Comparison of ENCODE assay signal across 22 cellular contexts in genomic region chr11:61779666-61780525, GRCh38. TPM values are rescaled to one million over a fixed set of nuclear protein-coding genes. Genes with fewer than 3 reads are reported as not detected.
DNase-seq lines count a peak whose midpoint lies in the region; ATAC-seq, FAIRE-seq and TF ChIP-seq lines count a peak whose summit lies in the region.
"Had no signal": no experiment of that assay in that cellular context is flagged by ENCODE, and none has a peak within 500 bp of the region (broad histone marks: within the 10 kb centered on the region; RNA-seq: fewer than 3 reads in every experiment).

No MANE protein-coding gene starts in this region.

- H3K27ac ChIP-seq in HepG2 (ENCODE audit: extremely low read length, insufficient read depth, low read length) (no peak overlapping the region), right lobe of liver (no peak overlapping the region), substantia nigra (ENCODE audit: low read depth, low read length, poor library complexity, severe bottlenecking) (peak overlapping the region; percentile 6)
- H3K27ac ChIP-seq: SJSA1 had no signal

- CTCF ChIA-PET in HepG2 (lab: Yijun Ruan, JAX; ENCODE audit: low intra/inter-chr PET ratio, low total read pairs), result no interaction called here

- TF ChIP-seq RAD21 in HepG2 (CRISPR knock-in tag; IDR thresholded peaks at IDR 0.05), result no peak

- H3K4me3 ChIP-seq in HepG2 (replicated peaks in 1 of 3; ENCODE audit: insufficient read depth in 1 of 3, low read depth in 2 of 3, low read length in 3 of 3), result no peak overlapping the region
- H3K4me3 ChIP-seq in right lobe of liver, result no peak overlapping the region
- H3K4me3 ChIP-seq: HAP-1, MG63, SJSA1 had no signal

- H3K27me3 ChIP-seq in HepG2 (ENCODE audit: control insufficient read depth in 1 of 2, insufficient read depth in 2 of 2, low read length in 2 of 2) (no peaks in the 10 kb centered on the region), right lobe of liver (no peaks in the 10 kb centered on the region)
- H3K27me3 ChIP-seq: MG63, SJSA1 had no signal

- no peaks in the 10 kb centered on the region for H3K36me3 Mint-ChIP-seq in neural crest cell (ENCODE audit: low read depth)

- H3K4me1 ChIP-seq in HepG2 (ENCODE audit: insufficient read depth, low read length) (no peaks in the 10 kb centered on the region), right lobe of liver (no peaks in the 10 kb centered on the region)
- H3K4me1 ChIP-seq: HAP-1 had no signal

- H3K27ac Mint-ChIP-seq in neural crest cell (ENCODE audit: unreplicated experiment), result peak overlapping the region; percentile 83
- H3K27ac Mint-ChIP-seq: CD4-positive, alpha-beta T cell had no signal

- H3K9me3 ChIP-seq in HepG2 (ENCODE audit: low read length) (no peaks in the 10 kb centered on the region), right lobe of liver (no peaks in the 10 kb centered on the region)
- H3K9me3 ChIP-seq: HAP-1, MG63, SJSA1 had no signal

- H2AFZ ChIP-seq in HepG2 (ENCODE audit: low read length), result no peak overlapping the region

- H3K9me3 Mint-ChIP-seq in neural crest cell, result no peaks in the 10 kb centered on the region
- H3K9me3 Mint-ChIP-seq: CD4-positive, alpha-beta T cell had no signal

- no peak for DNase-seq in HepG2 (ENCODE audit: low spot score)
- DNase-seq in right lobe of liver, result no peak
- peak; percentile 30 for DNase-seq in HuH-7.5 (ENCODE audit: low spot score)
- no peak for DNase-seq in neural crest cell (ENCODE audit: low read depth, low spot score)
- DNase-seq in substantia nigra (lab: John Stamatoyannopoulos, UW), result no peak
- no peak for DNase-seq in NCI-H187 (lab: John Stamatoyannopoulos, UW)
- DNase-seq: CD4-positive, alpha-beta T cell; COR-L47; DMS79; MG63; NCI-H1417; NCI-H1694 treated with DMSO at 0.1 percent for 48 hours; NCI-H2107; NCI-H446 treated with DMSO at 0.1 percent for 48 hours; NCI-H526 treated with DMSO at 0.1 percent for 48 hours; OCI-M1 had no signal

- TF ChIP-seq POLR2A in HepG2 (IDR thresholded peaks at IDR 0.05; ENCODE audit: insufficient read depth in 1 of 2, low read depth in 2 of 2, low read length in 2 of 2), result no peak
- TF ChIP-seq POLR2A in right lobe of liver (IDR thresholded peaks at IDR 0.05), result no peak

- no TSS peak for BruUV-seq in HepG2 (replicated peaks; lab: Mats Ljungman, UMichigan)

- H3K36me3 ChIP-seq in HepG2 (replicated peaks in 1 of 2; ENCODE audit: control insufficient read depth in 1 of 2, insufficient read depth in 2 of 2, low read length in 2 of 2) (peaks cover 36 to 71% of the 10 kb centered on the region in 2 experiments; a peak in 4 of 5 replicates), right lobe of liver (peaks cover 0 to 3% (median 0%) of the 10 kb centered on the region in 4 donors)
- H3K36me3 ChIP-seq: HAP-1, MG63 had no signal

- ATAC-seq in HepG2 (no peak), right lobe of liver (no peak), GM19452 (IDR thresholded peaks at IDR 0.05; ENCODE audit: unreplicated experiment) (no peak), HG02623 (IDR thresholded peaks at IDR 0.05; ENCODE audit: unreplicated experiment) (no peak)

- no peak overlapping the region for H3K4me3 Mint-ChIP-seq in neural crest cell
- H3K4me3 Mint-ChIP-seq: CD4-positive, alpha-beta T cell had no signal

- intact Hi-C loops in HepG2 (cut with micrococcal nuclease; ENCODE audit: unreplicated experiment), result no loop called here
- intact Hi-C loops in right lobe of liver (cut with DNase I), result loop anchor here (5.0 kb wide), 1 partner anchor 33 kb away; no protein-coding TSS in a partner anchor

- H4K20me1 ChIP-seq in HepG2 (ENCODE audit: insufficient read depth, low read length), result no peaks in the 10 kb centered on the region

- POLR2A ChIA-PET in HepG2 (lab: Yijun Ruan, JAX), result interaction anchor here (0.6 to 1.2 kb wide), 2 partner anchors 8 to 12 kb away, joined by 3 to 4 read pairs; no protein-coding TSS in a partner anchor

- no peaks in the 10 kb centered on the region for H3K27me3 Mint-ChIP-seq in neural crest cell (ENCODE audit: low read depth)
- H3K27me3 Mint-ChIP-seq: CD4-positive, alpha-beta T cell had no signal

- TF ChIP-seq CTCF in HepG2 (CRISPR knock-in tag; IDR thresholded peaks at IDR 0.05) (no peak), right lobe of liver (IDR thresholded peaks at IDR 0.05) (no peak), neural crest cell (conservative IDR thresholded peaks at IDR 0.05) (no peak)

- no peaks in the 10 kb centered on the region for H3K4me1 Mint-ChIP-seq in neural crest cell

- no peak overlapping the region for H3K9ac ChIP-seq in HepG2 (ENCODE audit: insufficient read depth, low read depth, low read length)

- FAIRE-seq in HepG2 (lab: Jason Lieb, UNC), result no peak
- FAIRE-seq: HTR-8/SVneo, RCC 7860 had no signal

- TF ChIP-seq EP300 in HepG2 (IDR thresholded peaks at IDR 0.05; ENCODE audit: low read depth in 2 of 2, low read length in 2 of 2), result no peak
- no peak for TF ChIP-seq EP300 in HepG2 (CRISPR knock-in tag; IDR thresholded peaks at IDR 0.05; ENCODE audit: borderline replicate concordance)

- no peak overlapping the region for H3K4me2 ChIP-seq in HepG2 (ENCODE audit: low read depth, low read length)

- no peaks in the 10 kb centered on the region for H3K79me2 ChIP-seq in HepG2 (ENCODE audit: insufficient read depth, low read length)

- 97% methylated on average over 8 of the region's 14 CpGs for WGBS in HepG2 (ENCODE audit: low lambda C conversion rate)
- WGBS in right lobe of liver (ENCODE audit: insufficient coverage, low coverage, low lambda C conversion rate, missing lambda C conversion rate), result 92% methylated on average over 5 of the region's 14 CpGs

- in situ Hi-C loops in HepG2 (cut with HindIII; ENCODE audit: extremely low pct_ligation_motif_present, low pct_unique_long_range_greater_than_20kb), result loop anchor here (5.0 kb wide), 1 partner anchor 33 kb away; no protein-coding TSS in a partner anchor

RNA-seq across cellular contexts. Expression of gene TMEM258, which starts 12.5 kb away (rescaled TPM):
- 164 and 175 TPM in 2 replicates for total RNA-seq in HepG2 (2016; rRNA removed; fragmentation: Illumina TruSeq; extraction: Trizol)
- 124 and 186 TPM in 2 replicates for total RNA-seq in HepG2 (2016; cell fraction: cytosol; rRNA removed; fragmentation: Illumina TruSeq; extraction: Trizol; ENCODE audit: low read depth)
- total RNA-seq in HepG2 (2016; cell fraction: insoluble cytoplasmic fraction; rRNA removed; fragmentation: Illumina TruSeq; extraction: Trizol), result 157 and 180 TPM in 2 replicates
- total RNA-seq in HepG2 (2016; cell fraction: membrane; rRNA removed; fragmentation: Illumina TruSeq; extraction: Trizol), result 166 and 206 TPM in 2 replicates
- total RNA-seq in HepG2 (2016; cell fraction: nucleus; rRNA removed; fragmentation: Illumina TruSeq; extraction: Trizol), result 83.5 and 96.3 TPM in 2 replicates
- 363 and 424 TPM in 2 replicates for polyA plus RNA-seq in HepG2 (2011; rRNA removed)
- 333 and 381 TPM in 2 replicates for polyA plus RNA-seq in HepG2 (2011; cell fraction: cytosol; rRNA removed)
- polyA plus RNA-seq in HepG2 (2011; cell fraction: nucleus; rRNA removed), result 70.6 and 77.2 TPM in 2 replicates
- 225 and 301 TPM in 2 replicates for polyA plus RNA-seq in HepG2 (2012)
- 181 and 226 TPM in 2 replicates for polyA plus RNA-seq in HepG2 (2016; cell fraction: cytosol; fragmentation: Illumina TruSeq; extraction: Trizol; ENCODE audit: low read depth)
- 187 and 188 TPM in 2 replicates for polyA plus RNA-seq in HepG2 (2016; cell fraction: insoluble cytoplasmic fraction; fragmentation: Illumina TruSeq; extraction: Trizol; ENCODE audit: low read depth)
- polyA plus RNA-seq in HepG2 (2016; cell fraction: membrane; fragmentation: Illumina TruSeq; extraction: Trizol; ENCODE audit: low read depth), result 185 and 215 TPM in 2 replicates
- polyA plus RNA-seq in HepG2 (2016; cell fraction: nucleus; fragmentation: Illumina TruSeq; extraction: Trizol; ENCODE audit: insufficient read depth, low read depth), result 173 and 175 TPM in 2 replicates
- 153 and 413 TPM in 2 replicates for polyA minus RNA-seq in HepG2 (2011; rRNA and poly(A)+ RNA removed; ENCODE audit: low replicate concordance)
- 79.2 and 82.2 TPM in 2 replicates for polyA minus RNA-seq in HepG2 (2011; cell fraction: cytosol; rRNA and poly(A)+ RNA removed)
- 54.3 and 55.7 TPM in 2 replicates for polyA minus RNA-seq in HepG2 (2011; cell fraction: nucleus; rRNA and poly(A)+ RNA removed)
- total RNA-seq in right lobe of liver, result 10 to 100 TPM; 31.6 to 74.5 (median 55.3) TPM
- total RNA-seq in neural crest cell, result 162 and 174 TPM in 2 replicates

RNA-seq across cellular contexts. Expression of gene FEN1, which starts 12.8 kb away (rescaled TPM):
- total RNA-seq in HepG2 (2016; rRNA removed; fragmentation: Illumina TruSeq; extraction: Trizol) (102 and 116 TPM in 2 replicates), right lobe of liver (10 to 100 TPM in 2 of 6 experiments, 1 to 10 TPM in 4; 4.0 to 13.3 (median 5.4) TPM), neural crest cell (99.6 TPM in 2 replicates)
- 9.9 and 12.9 TPM in 2 replicates for total RNA-seq in HepG2 (2016; cell fraction: cytosol; rRNA removed; fragmentation: Illumina TruSeq; extraction: Trizol; ENCODE audit: low read depth)
- 103 and 117 TPM in 2 replicates for total RNA-seq in HepG2 (2016; cell fraction: insoluble cytoplasmic fraction; rRNA removed; fragmentation: Illumina TruSeq; extraction: Trizol)
- 25.3 and 31.0 TPM in 2 replicates for total RNA-seq in HepG2 (2016; cell fraction: membrane; rRNA removed; fragmentation: Illumina TruSeq; extraction: Trizol)
- total RNA-seq in HepG2 (2016; cell fraction: nucleus; rRNA removed; fragmentation: Illumina TruSeq; extraction: Trizol), result 47.5 and 54.1 TPM in 2 replicates
- 10.9 and 12.4 TPM in 2 replicates for polyA plus RNA-seq in HepG2 (2011; rRNA removed)
- polyA plus RNA-seq in HepG2 (2011; cell fraction: cytosol; rRNA removed), result 11.9 and 14.6 TPM in 2 replicates
- 4.0 and 5.3 TPM in 2 replicates for polyA plus RNA-seq in HepG2 (2011; cell fraction: nucleus; rRNA removed)
- polyA plus RNA-seq in HepG2 (2012), result 11.2 and 20.0 TPM in 2 replicates
- polyA plus RNA-seq in HepG2 (2016; cell fraction: cytosol; fragmentation: Illumina TruSeq; extraction: Trizol; ENCODE audit: low read depth), result 5.2 and 7.1 TPM in 2 replicates
- polyA plus RNA-seq in HepG2 (2016; cell fraction: insoluble cytoplasmic fraction; fragmentation: Illumina TruSeq; extraction: Trizol; ENCODE audit: low read depth), result 94.2 and 98.7 TPM in 2 replicates
- polyA plus RNA-seq in HepG2 (2016; cell fraction: membrane; fragmentation: Illumina TruSeq; extraction: Trizol; ENCODE audit: low read depth), result 12.2 and 15.7 TPM in 2 replicates
- polyA plus RNA-seq in HepG2 (2016; cell fraction: nucleus; fragmentation: Illumina TruSeq; extraction: Trizol; ENCODE audit: insufficient read depth, low read depth), result 60.2 and 63.1 TPM in 2 replicates
- polyA minus RNA-seq in HepG2 (2011; rRNA and poly(A)+ RNA removed; ENCODE audit: low replicate concordance), result 25.3 and 218 TPM in 2 replicates
- 7.6 and 10.2 TPM in 2 replicates for polyA minus RNA-seq in HepG2 (2011; cell fraction: cytosol; rRNA and poly(A)+ RNA removed)
- 10.8 and 11.8 TPM in 2 replicates for polyA minus RNA-seq in HepG2 (2011; cell fraction: nucleus; rRNA and poly(A)+ RNA removed)

RNA-seq across cellular contexts. Expression of gene MYRF, which starts 27.5 kb away (rescaled TPM):
- total RNA-seq in HepG2 (2016; rRNA removed; fragmentation: Illumina TruSeq; extraction: Trizol), result 7.9 and 10.2 TPM in 2 replicates
- 6.6 and 7.4 TPM in 2 replicates for total RNA-seq in HepG2 (2016; cell fraction: cytosol; rRNA removed; fragmentation: Illumina TruSeq; extraction: Trizol; ENCODE audit: low read depth)
- total RNA-seq in HepG2 (2016; cell fraction: insoluble cytoplasmic fraction; rRNA removed; fragmentation: Illumina TruSeq; extraction: Trizol), result 6.8 and 10.3 TPM in 2 replicates
- 8.2 and 8.5 TPM in 2 replicates for total RNA-seq in HepG2 (2016; cell fraction: membrane; rRNA removed; fragmentation: Illumina TruSeq; extraction: Trizol)
- total RNA-seq in HepG2 (2016; cell fraction: nucleus; rRNA removed; fragmentation: Illumina TruSeq; extraction: Trizol), result 16.7 and 20.6 TPM in 2 replicates
- polyA plus RNA-seq in HepG2 (2011; rRNA removed), result 25.9 and 33.2 TPM in 2 replicates
- 17.4 and 19.1 TPM in 2 replicates for polyA plus RNA-seq in HepG2 (2011; cell fraction: cytosol; rRNA removed)
- 140 and 154 TPM in 2 replicates for polyA plus RNA-seq in HepG2 (2011; cell fraction: nucleus; rRNA removed)
- 27.5 and 41.4 TPM in 2 replicates for polyA plus RNA-seq in HepG2 (2012)
- 1.8 and 2.1 TPM in 2 replicates for polyA plus RNA-seq in HepG2 (2016; cell fraction: cytosol; fragmentation: Illumina TruSeq; extraction: Trizol; ENCODE audit: low read depth)
- polyA plus RNA-seq in HepG2 (2016; cell fraction: insoluble cytoplasmic fraction; fragmentation: Illumina TruSeq; extraction: Trizol; ENCODE audit: low read depth), result 12.8 and 17.2 TPM in 2 replicates
- polyA plus RNA-seq in HepG2 (2016; cell fraction: membrane; fragmentation: Illumina TruSeq; extraction: Trizol; ENCODE audit: low read depth), result 5.7 and 6.2 TPM in 2 replicates
- 69.8 and 76.1 TPM in 2 replicates for polyA plus RNA-seq in HepG2 (2016; cell fraction: nucleus; fragmentation: Illumina TruSeq; extraction: Trizol; ENCODE audit: insufficient read depth, low read depth)
- 2.9 and 52.2 TPM in 2 replicates for polyA minus RNA-seq in HepG2 (2011; rRNA and poly(A)+ RNA removed; ENCODE audit: low replicate concordance)
- 27.3 and 36.7 TPM in 2 replicates for polyA minus RNA-seq in HepG2 (2011; cell fraction: cytosol; rRNA and poly(A)+ RNA removed)
- 39.0 and 39.4 TPM in 2 replicates for polyA minus RNA-seq in HepG2 (2011; cell fraction: nucleus; rRNA and poly(A)+ RNA removed)
- total RNA-seq in right lobe of liver, result 10 to 100 TPM in 5 of 6 experiments, 1 to 10 TPM in 1; 7.6 to 16.4 (median 11.6) TPM
- 3.5 and 3.9 TPM in 2 replicates for total RNA-seq in neural crest cell

RNA-seq across cellular contexts. Expression of gene FADS1, which starts 36.9 kb away (rescaled TPM):
- total RNA-seq in HepG2 (2016; rRNA removed; fragmentation: Illumina TruSeq; extraction: Trizol) (65.8 and 108 TPM in 2 replicates), right lobe of liver (10 to 100 TPM; 18.3 to 87.6 (median 34.8) TPM), neural crest cell (245 and 248 TPM in 2 replicates)
- total RNA-seq in HepG2 (2016; cell fraction: cytosol; rRNA removed; fragmentation: Illumina TruSeq; extraction: Trizol; ENCODE audit: low read depth), result 28.4 and 32.7 TPM in 2 replicates
- total RNA-seq in HepG2 (2016; cell fraction: insoluble cytoplasmic fraction; rRNA removed; fragmentation: Illumina TruSeq; extraction: Trizol), result 63.3 and 108 TPM in 2 replicates
- total RNA-seq in HepG2 (2016; cell fraction: membrane; rRNA removed; fragmentation: Illumina TruSeq; extraction: Trizol), result 64.5 and 65.2 TPM in 2 replicates
- total RNA-seq in HepG2 (2016; cell fraction: nucleus; rRNA removed; fragmentation: Illumina TruSeq; extraction: Trizol), result 91.8 and 110 TPM in 2 replicates
- 91.8 and 98.4 TPM in 2 replicates for polyA plus RNA-seq in HepG2 (2011; rRNA removed)
- polyA plus RNA-seq in HepG2 (2011; cell fraction: cytosol; rRNA removed), result 80.8 and 110 TPM in 2 replicates
- polyA plus RNA-seq in HepG2 (2011; cell fraction: nucleus; rRNA removed), result 56.1 and 66.5 TPM in 2 replicates
- polyA plus RNA-seq in HepG2 (2012), result 70.6 and 81.6 TPM in 2 replicates
- 18.4 and 22.5 TPM in 2 replicates for polyA plus RNA-seq in HepG2 (2016; cell fraction: cytosol; fragmentation: Illumina TruSeq; extraction: Trizol; ENCODE audit: low read depth)
- polyA plus RNA-seq in HepG2 (2016; cell fraction: insoluble cytoplasmic fraction; fragmentation: Illumina TruSeq; extraction: Trizol; ENCODE audit: low read depth), result 56.1 and 57.8 TPM in 2 replicates
- 34.4 and 36.5 TPM in 2 replicates for polyA plus RNA-seq in HepG2 (2016; cell fraction: membrane; fragmentation: Illumina TruSeq; extraction: Trizol; ENCODE audit: low read depth)
- polyA plus RNA-seq in HepG2 (2016; cell fraction: nucleus; fragmentation: Illumina TruSeq; extraction: Trizol; ENCODE audit: insufficient read depth, low read depth), result 134 TPM in 2 replicates
- polyA minus RNA-seq in HepG2 (2011; rRNA and poly(A)+ RNA removed; ENCODE audit: low replicate concordance), result 305 and 789 TPM in 2 replicates
- 108 and 118 TPM in 2 replicates for polyA minus RNA-seq in HepG2 (2011; cell fraction: cytosol; rRNA and poly(A)+ RNA removed)
- polyA minus RNA-seq in HepG2 (2011; cell fraction: nucleus; rRNA and poly(A)+ RNA removed), result 63.0 and 82.7 TPM in 2 replicates

RNA-seq across cellular contexts. Expression of gene FADS2, which starts 48.2 kb away (rescaled TPM):
- 54.7 and 124 TPM in 2 replicates for total RNA-seq in HepG2 (2016; rRNA removed; fragmentation: Illumina TruSeq; extraction: Trizol)
- total RNA-seq in HepG2 (2016; cell fraction: cytosol; rRNA removed; fragmentation: Illumina TruSeq; extraction: Trizol; ENCODE audit: low read depth), result 17.6 and 17.8 TPM in 2 replicates
- 51.3 and 120 TPM in 2 replicates for total RNA-seq in HepG2 (2016; cell fraction: insoluble cytoplasmic fraction; rRNA removed; fragmentation: Illumina TruSeq; extraction: Trizol)
- total RNA-seq in HepG2 (2016; cell fraction: membrane; rRNA removed; fragmentation: Illumina TruSeq; extraction: Trizol), result 42.1 and 45.1 TPM in 2 replicates
- 103 and 115 TPM in 2 replicates for total RNA-seq in HepG2 (2016; cell fraction: nucleus; rRNA removed; fragmentation: Illumina TruSeq; extraction: Trizol)
- 90.1 and 125 TPM in 2 replicates for polyA plus RNA-seq in HepG2 (2011; rRNA removed)
- 66.9 and 93.5 TPM in 2 replicates for polyA plus RNA-seq in HepG2 (2011; cell fraction: cytosol; rRNA removed)
- polyA plus RNA-seq in HepG2 (2011; cell fraction: nucleus; rRNA removed), result 77.8 and 97.6 TPM in 2 replicates
- 111 and 112 TPM in 2 replicates for polyA plus RNA-seq in HepG2 (2012)
- 16.3 and 18.5 TPM in 2 replicates for polyA plus RNA-seq in HepG2 (2016; cell fraction: cytosol; fragmentation: Illumina TruSeq; extraction: Trizol; ENCODE audit: low read depth)
- 43.7 and 53.6 TPM in 2 replicates for polyA plus RNA-seq in HepG2 (2016; cell fraction: insoluble cytoplasmic fraction; fragmentation: Illumina TruSeq; extraction: Trizol; ENCODE audit: low read depth)
- 27.1 and 32.3 TPM in 2 replicates for polyA plus RNA-seq in HepG2 (2016; cell fraction: membrane; fragmentation: Illumina TruSeq; extraction: Trizol; ENCODE audit: low read depth)
- 153 and 164 TPM in 2 replicates for polyA plus RNA-seq in HepG2 (2016; cell fraction: nucleus; fragmentation: Illumina TruSeq; extraction: Trizol; ENCODE audit: insufficient read depth, low read depth)
- polyA minus RNA-seq in HepG2 (2011; rRNA and poly(A)+ RNA removed; ENCODE audit: low replicate concordance), result 240 and 324 TPM in 2 replicates
- 65.5 and 71.3 TPM in 2 replicates for polyA minus RNA-seq in HepG2 (2011; cell fraction: cytosol; rRNA and poly(A)+ RNA removed)
- polyA minus RNA-seq in HepG2 (2011; cell fraction: nucleus; rRNA and poly(A)+ RNA removed), result 23.2 and 36.6 TPM in 2 replicates
- total RNA-seq in right lobe of liver, result 100 to 1,000 TPM in 4 of 6 experiments, 1 to 10 TPM in 2; 4.2 to 166 (median 110) TPM
- total RNA-seq in neural crest cell, result 939 and 976 TPM in 2 replicates
